26 cellular contexts compared by ENCODE assay signal in the genomic region with DNA sequence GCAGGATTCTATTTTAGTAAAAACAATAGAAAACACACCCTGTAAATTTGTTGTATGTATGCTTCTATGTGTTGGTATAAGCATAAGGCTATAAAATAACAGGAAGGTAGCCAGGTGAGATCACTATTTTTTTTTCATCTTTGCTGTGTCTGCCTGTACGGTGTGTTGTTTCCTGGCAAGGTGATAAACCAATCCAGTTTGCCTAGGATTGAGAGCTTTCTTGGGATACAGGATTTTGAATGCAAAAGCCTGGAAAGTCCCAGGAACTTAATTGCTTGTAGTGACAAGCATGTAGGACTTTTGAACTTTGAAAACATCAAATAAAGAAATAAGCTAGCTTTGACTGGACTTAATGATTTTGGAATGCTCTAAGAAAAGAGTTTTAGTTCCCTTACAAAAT.
"Had no signal": no experiment of that assay in that cellular context is flagged by ENCODE, and none has a peak within 500 bp of the region (broad histone marks: within the 10 kb centered on the region; RNA-seq: fewer than 3 reads in every experiment).

No MANE protein-coding gene starts in this region.

- H3K9ac ChIP-seq: neural progenitor cell had no signal

- H3K36me3 ChIP-seq: heart right ventricle, left ventricle myocardium inferior, neural progenitor cell, ovary, right atrium auricular region, right lobe of liver, transverse colon, upper lobe of left lung, vagina had no signal

- H3K4me3 ChIP-seq: heart right ventricle, left ventricle myocardium inferior, lung, neural progenitor cell, ovary, right atrium auricular region, right lobe of liver, smooth muscle cell, transverse colon, upper lobe of left lung, vagina had no signal

- H3K27ac ChIP-seq: heart right ventricle, left ventricle myocardium inferior, neural progenitor cell, ovary, right atrium auricular region, right lobe of liver, transverse colon, upper lobe of left lung, vagina had no signal

- H2AFZ ChIP-seq: neural progenitor cell had no signal

- DNase-seq: heart right ventricle; hypothalamus; immature natural killer cell; left colon; left ventricle myocardium inferior; naive thymus-derived CD8-positive, alpha-beta T cell; ovary; right lobe of liver; stimulated activated CD4-positive, alpha-beta T cell treated with anti-CD3 and anti-CD28 coated beads, Interleukin-1b, Interleukin-23, amount 100 ng/mL, for 48 hours; stimulated activated CD4-positive, alpha-beta T cell treated with anti-CD3 and anti-CD28 coated beads, Interleukin-2, amount 100 ng/mL, for 48 hours; stimulated activated CD4-positive, alpha-beta T cell treated with anti-CD3 and anti-CD28 coated beads, Interleukin-4, amount 100 ng/mL, for 4 hours; stimulated activated CD8-positive, alpha-beta memory T cell treated with anti-CD3 and anti-CD28 coated beads, Interleukin-4, amount 100 ng/mL, for 48 hours; stimulated activated naive CD4-positive, alpha-beta T cell treated with Interleukin-2 at 50 U/mL for 16 hours; stimulated activated naive CD8-positive, alpha-beta T cell treated with anti-CD3 and anti-CD28 coated beads, Interleukin-15, amount 100 ng/mL, for 72 hours; substantia nigra; transverse colon; upper lobe of left lung had no signal

- H3K4me1 Mint-ChIP-seq: immature natural killer cell; memory B cell; naive thymus-derived CD8-positive, alpha-beta T cell; nephron; neural progenitor cell; stimulated activated memory B cell treated with anti-CD40 and anti-IgM and Interleukin-4, amounts not matched to agents 10 μg/mL and 1 μg/mL and 100 μg/mL, for 72 hours had no signal

- H3K27me3 ChIP-seq: heart right ventricle, neural progenitor cell, ovary, right atrium auricular region, right lobe of liver, transverse colon, upper lobe of left lung, vagina had no signal

- H3K4me3 Mint-ChIP-seq: immature natural killer cell; memory B cell; naive thymus-derived CD8-positive, alpha-beta T cell; nephron; neural progenitor cell; stimulated activated memory B cell treated with anti-CD40 and anti-IgM and Interleukin-4, amounts not matched to agents 10 μg/mL and 1 μg/mL and 100 μg/mL, for 72 hours; stimulated activated naive CD8-positive, alpha-beta T cell treated with anti-CD3 and anti-CD28 coated beads, Interleukin-15, amount 100 ng/mL, for 72 hours had no signal

- H3K9me3 ChIP-seq: left ventricle myocardium inferior, ovary, right atrium auricular region, right lobe of liver, transverse colon, upper lobe of left lung, vagina had no signal

- H3K27ac Mint-ChIP-seq: immature natural killer cell; memory B cell; naive thymus-derived CD8-positive, alpha-beta T cell; neural progenitor cell; progenitor cell of endocrine pancreas; stimulated activated memory B cell treated with anti-CD40 and anti-IgM and Interleukin-4, amounts not matched to agents 10 μg/mL and 1 μg/mL and 100 μg/mL, for 72 hours; stimulated activated naive CD8-positive, alpha-beta T cell treated with anti-CD3 and anti-CD28 coated beads, Interleukin-15, amount 100 ng/mL, for 72 hours had no signal

- H3K4me1 ChIP-seq: heart right ventricle, left ventricle myocardium inferior, neural progenitor cell, right atrium auricular region, right lobe of liver, transverse colon, upper lobe of left lung, vagina had no signal

- H3K36me3 Mint-ChIP-seq: immature natural killer cell; memory B cell; naive thymus-derived CD8-positive, alpha-beta T cell; neural progenitor cell; stimulated activated memory B cell treated with anti-CD40 and anti-IgM and Interleukin-4, amounts not matched to agents 10 μg/mL and 1 μg/mL and 100 μg/mL, for 72 hours had no signal

- H3K27me3 Mint-ChIP-seq: memory B cell; naive thymus-derived CD8-positive, alpha-beta T cell; stimulated activated memory B cell treated with anti-CD40 and anti-IgM and Interleukin-4, amounts not matched to agents 10 μg/mL and 1 μg/mL and 100 μg/mL, for 72 hours; stimulated activated naive CD8-positive, alpha-beta T cell treated with anti-CD3 and anti-CD28 coated beads, Interleukin-15, amount 100 ng/mL, for 72 hours had no signal

- H3K9me3 Mint-ChIP-seq: immature natural killer cell, memory B cell, nephron, neural progenitor cell had no signal

- H3K4me2 ChIP-seq: neural progenitor cell, smooth muscle cell had no signal
